Comparison of ENCODE assay signal across 1 cellular context in genomic region chr3:4491873-4492239, GRCh38.
TF ChIP-seq lines count a peak whose summit lies in the region.

No MANE protein-coding gene starts in this region.

TF ChIP-seq in SK-N-SH treated with all-trans-retinoic acid at 6 μM for 48 hours, 23 proteins besides CTCF, POLR2A, EP300 and RAD21 (continued from another document):
- TF ChIP-seq PATZ1 (CRISPR knock-in tag; IDR thresholded peaks at IDR 0.05; ENCODE audit: borderline replicate concordance): no peak
- TF ChIP-seq ESRRG (CRISPR knock-in tag; IDR thresholded peaks at IDR 0.05): no peak
